ENCODE assay signal across 14 cellular contexts in genomic region chr21:32463367-32463766, GRCh38. TPM values are rescaled to one million over a fixed set of nuclear protein-coding genes. Genes with fewer than 3 reads are reported as not detected.
DNase-seq lines count a peak whose midpoint lies in the region; ATAC-seq and TF ChIP-seq lines count a peak whose summit lies in the region.
"Had no signal": no experiment of that assay in that cellular context is flagged by ENCODE, and none has a peak within 500 bp of the region (broad histone marks: within the 10 kb centered on the region; RNA-seq: fewer than 3 reads in every experiment).

No MANE protein-coding gene starts in this region.

- H3K36me3 ChIP-seq in thoracic aorta = peaks cover 34% of the 10 kb centered on the region
- H3K36me3 ChIP-seq: cardiac muscle cell had no signal

- H3K4me3 ChIP-seq in fibroblast of mammary gland (ENCODE audit: control insufficient read depth, low read depth, low read length) (no peak overlapping the region), thoracic aorta (no peak overlapping the region)
- H3K4me3 ChIP-seq: cardiac muscle cell had no signal

- H3K9me3 ChIP-seq in thoracic aorta = no peaks in the 10 kb centered on the region

- DNase-seq in H4 (ENCODE audit: low spot score) (peak; percentile 97), fibroblast of mammary gland (ENCODE audit: low read depth) (peak; percentile 73), thoracic aorta (ENCODE audit: low spot score) (no peak), DMS 273 (lab: John Stamatoyannopoulos, UW; ENCODE audit: unreplicated experiment) (no peak)
- DNase-seq: activated T-cell treated with anti-CD3 and anti-CD28 coated beads for 4 hours, DMS79 treated with DMSO at 0.1 percent for 48 hours, midbrain, OCI-M1, trophoblast cell had no signal

- H3K27ac ChIP-seq in thoracic aorta = peak overlapping the region; percentile 68 to 86
- H3K27ac ChIP-seq: cardiac muscle cell had no signal

- peak; percentile 62 for ATAC-seq in SK-N-SH treated with all-trans-retinoic acid at 6 μM for 48 hours
- ATAC-seq in thoracic aorta (ENCODE audit: insufficient number of reproducible peaks, low FRiP score, low read depth) = peak; percentile 74
- ATAC-seq in GM18907 (IDR thresholded peaks at IDR 0.05; ENCODE audit: unreplicated experiment) = no peak
- no peak for ATAC-seq in HG02970 (IDR thresholded peaks at IDR 0.05; ENCODE audit: low FRiP score, unreplicated experiment)
- ATAC-seq in HG03108 (IDR thresholded peaks at IDR 0.05; ENCODE audit: unreplicated experiment) = no peak

- H3K27me3 ChIP-seq in thoracic aorta (replicated peaks; ENCODE audit: insufficient read depth) = no peaks in the 10 kb centered on the region
- H3K27me3 ChIP-seq: cardiac muscle cell had no signal

- H3K4me1 ChIP-seq in thoracic aorta (ENCODE audit: control insufficient read depth in 1 of 2, low read depth in 2 of 2) = peaks cover 21 to 34% of the 10 kb centered on the region in 2 donors

- TF ChIP-seq CTCF in fibroblast of mammary gland (conservative IDR thresholded peaks at IDR 0.05; ENCODE audit: control insufficient read depth, insufficient read depth, low read depth, low read length) = no peak
- TF ChIP-seq CTCF in thoracic aorta (IDR thresholded peaks at IDR 0.05) = no peak

TF ChIP-seq in SK-N-SH treated with all-trans-retinoic acid at 6 μM for 48 hours, 23 proteins besides CTCF, POLR2A, EP300 and RAD21:
- no peak for TF ChIP-seq CREB5 (CRISPR knock-in tag; IDR thresholded peaks at IDR 0.05; ENCODE audit: low read depth)
- no peak for TF ChIP-seq ARNTL (CRISPR knock-in tag; IDR thresholded peaks at IDR 0.05; ENCODE audit: borderline replicate concordance, low read depth)
- TF ChIP-seq PPARA (CRISPR knock-in tag; IDR thresholded peaks at IDR 0.05; ENCODE audit: borderline replicate concordance) = no peak
- no peak for TF ChIP-seq ZNF70 (CRISPR knock-in tag; IDR thresholded peaks at IDR 0.05)
- TF ChIP-seq RARB (CRISPR knock-in tag; IDR thresholded peaks at IDR 0.05) = no peak
- no peak for TF ChIP-seq ZNF8 (CRISPR knock-in tag; IDR thresholded peaks at IDR 0.05)
- TF ChIP-seq CSRNP3 (CRISPR knock-in tag; IDR thresholded peaks at IDR 0.05) = no peak
- no peak for TF ChIP-seq ISL1 (CRISPR knock-in tag; IDR thresholded peaks at IDR 0.05)
- TF ChIP-seq TCF4 (CRISPR knock-in tag; IDR thresholded peaks at IDR 0.05; ENCODE audit: borderline replicate concordance) = no peak
- no peak for TF ChIP-seq TOX (CRISPR knock-in tag; IDR thresholded peaks at IDR 0.05; ENCODE audit: borderline replicate concordance)
- no peak for TF ChIP-seq ZC3H10 (CRISPR knock-in tag; IDR thresholded peaks at IDR 0.05)
- no peak for TF ChIP-seq ZFP3 (CRISPR knock-in tag; IDR thresholded peaks at IDR 0.05)
- no peak for TF ChIP-seq CSDC2 (CRISPR knock-in tag; IDR thresholded peaks at IDR 0.05)
- TF ChIP-seq ZNF565 (CRISPR knock-in tag; conservative IDR thresholded peaks at IDR 0.05; ENCODE audit: low read depth) = no peak
- no peak for TF ChIP-seq OSR1 (CRISPR knock-in tag; IDR thresholded peaks at IDR 0.05)
- no peak for TF ChIP-seq ZFP30 (CRISPR knock-in tag; IDR thresholded peaks at IDR 0.05)
- TF ChIP-seq TSHZ2 (CRISPR knock-in tag; IDR thresholded peaks at IDR 0.05) = no peak
- TF ChIP-seq ESRRG (CRISPR knock-in tag; IDR thresholded peaks at IDR 0.05) = no peak
- TF ChIP-seq GLIS3 (CRISPR knock-in tag; IDR thresholded peaks at IDR 0.05) = no peak
- TF ChIP-seq BACH2 (CRISPR knock-in tag; IDR thresholded peaks at IDR 0.05; ENCODE audit: borderline replicate concordance) = no peak

RNA-seq across cellular contexts. Expression of gene EVA1C, which starts 50.9 kb away (rescaled TPM):
- total RNA-seq in H4 (2014; rRNA removed; shearing (Covaris generic)) = 3.8 and 7.9 TPM in 2 replicates
- total RNA-seq in thoracic aorta = 100 to 1,000 TPM in 1 of 2 donors, 10 to 100 TPM in 1; 81.2 to 115 TPM

Comparison
In these comparisons a context has a peak if more than half of its experiments do, and no peak if none do; other contexts are left out.
1. DNase-seq: peak in H4 (single experiment) and fibroblast of mammary gland (single experiment); none in thoracic aorta (single experiment) and DMS 273 (single experiment).
2. ATAC-seq: peak in SK-N-SH treated with all-trans-retinoic acid at 6 μM for 48 hours (single experiment) and thoracic aorta (single experiment); none in GM18907 (single experiment), HG02970 (single experiment) and HG03108 (single experiment).